ENCODE assay signal across 24 cellular contexts in the genomic region with DNA sequence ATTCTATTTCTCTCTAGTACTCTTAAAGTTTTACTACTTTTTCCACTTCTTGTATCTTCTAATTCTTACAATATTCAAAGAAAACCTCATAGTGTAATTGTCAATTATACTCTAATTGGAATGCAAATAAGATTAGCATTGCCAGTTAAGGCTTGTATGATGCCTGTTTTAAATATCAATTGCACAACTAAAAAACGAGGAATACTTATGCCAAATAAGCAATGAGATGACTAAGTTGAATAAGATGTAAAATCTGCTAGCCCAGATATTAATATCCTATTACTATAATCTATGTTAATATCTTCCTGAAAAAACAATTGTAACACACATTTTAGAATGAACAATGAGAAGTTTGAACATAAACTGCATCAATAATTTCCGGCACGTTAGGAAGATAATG.
"Had no signal": no experiment of that assay in that cellular context is flagged by ENCODE, and none has a peak within 500 bp of the region (broad histone marks: within the 10 kb centered on the region; RNA-seq: fewer than 3 reads in every experiment).

No MANE protein-coding gene starts in this region.

- H3K27me3 ChIP-seq: breast epithelium, neutrophil, right lobe of liver had no signal

- H3K36me3 ChIP-seq: breast epithelium, neutrophil, right lobe of liver, thoracic aorta had no signal

- H3K9me3 ChIP-seq: breast epithelium, neutrophil, right lobe of liver, thoracic aorta had no signal

- DNase-seq: activated CD4-positive, alpha-beta T cell treated with anti-CD3 and anti-CD28 coated beads for 4 hours; activated CD4-positive, alpha-beta T cell treated with anti-CD3 and anti-CD28 coated beads, Interleukin-2, amount 50 U/mL, for 4 hours; activated CD8-positive, alpha-beta memory T cell treated with anti-CD3 and anti-CD28 coated beads for 24 hours; activated gamma-delta T cell treated with Interleukin-2 at 50 U/mL for 16 hours; activated naive CD4-positive, alpha-beta T cell treated with anti-CD3 and anti-CD28 coated beads, Interleukin-2, amount 50 U/mL, for 16 hours; activated T-cell treated with anti-CD3 and anti-CD28 coated beads, Interleukin-2, amount 50 U/mL, for 1 hour; effector CD8-positive, alpha-beta T cell; islet precursor cell; left cardiac atrium; left ventricle myocardium superior; naive B cell; nephron progenitor cell; right lobe of liver; stimulated activated CD4-positive, alpha-beta T cell treated with anti-CD3 and anti-CD28 coated beads, Interleukin-12 subunit alpha, Interleukin-12 subunit beta, amount 100 ng/mL, for 4 hours; stimulated activated CD4-positive, alpha-beta T cell treated with anti-CD3 and anti-CD28 coated beads, Interleukin-4, amount 100 ng/mL, for 24 hours; SW 1271; T-helper 9 cell; trophoblast cell had no signal

- H3K4me3 ChIP-seq: breast epithelium, right lobe of liver, skin epidermis, thoracic aorta had no signal

- H3K4me1 ChIP-seq: breast epithelium, right lobe of liver had no signal

- H3K27ac ChIP-seq: breast epithelium, neutrophil, right lobe of liver, skin epidermis, thoracic aorta, VCaP had no signal

- ATAC-seq: left cardiac atrium; left ventricle myocardium superior; right lobe of liver; stimulated activated effector memory CD8-positive, alpha-beta T cell treated with anti-CD3 and anti-CD28 coated beads, Interleukin-12 subunit alpha, Interleukin-12 subunit beta, amount 100 ng/mL, for 72 hours had no signal
